ENCODE assay signal across 1 cellular context in genomic region chr3:58260261-58260731, GRCh38.
A peak's percentile ranks its signal among the peaks of the same experiment; 100 is the strongest.
TF ChIP-seq lines count a peak whose summit lies in the region.

No MANE protein-coding gene starts in this region.

TF ChIP-seq in SK-N-SH, 30 proteins besides CTCF, POLR2A, EP300 and RAD21 (continued from another document):
- TF ChIP-seq JUND (IDR thresholded peaks at IDR 0.05), result 0 out of 2 replicates have a peak, but pooled peaks have one; percentile 3
- peak; percentile 49 for TF ChIP-seq GABPA (IDR thresholded peaks at IDR 0.05; ENCODE audit: low read depth)
- TF ChIP-seq NFIC (IDR thresholded peaks at IDR 0.05; ENCODE audit: borderline replicate concordance), result 0 out of 2 replicates have a peak, but pooled peaks have one; percentile 4
- no peak for TF ChIP-seq MEF2A (IDR thresholded peaks at IDR 0.05; ENCODE audit: borderline replicate concordance, low read depth)
